8 cellular contexts compared by ENCODE assay signal in the genomic region with DNA sequence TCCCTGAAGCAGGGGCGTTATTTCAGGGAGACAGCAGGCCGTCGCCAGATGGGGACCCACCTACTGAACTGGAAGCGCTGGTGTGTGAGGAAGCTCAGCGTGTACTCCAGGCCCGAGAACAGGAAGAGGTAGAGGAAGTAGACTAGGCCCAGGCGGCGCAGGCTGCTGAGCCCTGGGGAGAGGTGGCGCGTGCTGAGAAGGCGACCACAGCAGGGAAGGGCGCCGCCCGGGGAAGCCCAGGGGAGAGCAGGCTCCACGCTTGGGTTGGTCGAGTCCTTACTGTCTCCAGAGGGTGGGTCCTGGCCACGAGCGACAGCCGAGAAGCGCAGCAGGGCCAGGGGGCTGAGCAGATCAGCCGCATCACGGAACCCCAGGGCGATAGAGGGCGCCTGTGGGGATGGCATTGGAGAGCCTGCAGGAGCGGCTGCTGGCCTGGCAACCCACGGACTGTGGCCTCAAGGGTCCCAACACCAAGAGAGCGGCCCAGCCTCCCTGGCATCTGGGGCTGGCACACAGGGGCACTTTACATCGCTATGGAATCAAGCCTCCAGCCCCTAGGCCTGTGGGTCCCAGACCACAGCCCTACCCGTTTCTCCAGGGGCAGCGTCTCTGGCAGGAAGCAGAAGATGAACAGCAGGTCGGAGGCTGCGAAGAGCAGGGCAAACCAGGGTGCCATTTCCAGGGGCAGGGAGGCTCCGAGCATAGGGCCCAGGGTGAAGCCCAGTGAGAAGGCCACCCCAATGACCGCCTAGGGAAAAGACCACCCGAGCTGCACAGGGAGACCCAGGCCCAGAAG. TPM values are rescaled to one million over a fixed set of nuclear protein-coding genes. Genes with fewer than 3 reads are reported as not detected.
DNase-seq lines count a peak whose midpoint lies in the region; ATAC-seq and TF ChIP-seq lines count a peak whose summit lies in the region.

No MANE protein-coding gene starts in this region.

- H3K4me1 ChIP-seq in foreskin keratinocyte = peaks cover 5% of the 10 kb centered on the region

- no peak overlapping the region for H3K27ac ChIP-seq in foreskin keratinocyte
- H3K27ac ChIP-seq in skin epidermis = peak overlapping the region in 19 of 21 experiments; percentile 14 to 98 (median 85)

- peak; percentile 44 for ATAC-seq in HG03354 (IDR thresholded peaks at IDR 0.05; ENCODE audit: poor library complexity, severe bottlenecking, unreplicated experiment)
- no peak for ATAC-seq in foreskin keratinocyte

- DNase-seq in GM19240 (ENCODE audit: insufficient read length, low spot score) = peak; percentile 60
- DNase-seq in activated CD4-positive, alpha-beta T cell treated with anti-CD3 and anti-CD28 coated beads, Interleukin-2, amount 50 U/mL, for 1 hour = peak; percentile 47
- no peak for DNase-seq in foreskin keratinocyte
- DNase-seq in cortex of kidney (lab: John Stamatoyannopoulos, UW) = no peak
- no peak for DNase-seq in NCI-H2196 treated with DMSO at 0.1 percent for 48 hours (lab: John Stamatoyannopoulos, UW; ENCODE audit: unreplicated experiment)
- DNase-seq in NCI-H2029 (lab: John Stamatoyannopoulos, UW) = no peak

- H3K27me3 ChIP-seq in foreskin keratinocyte = no peaks in the 10 kb centered on the region

- TF ChIP-seq CTCF in foreskin keratinocyte (conservative IDR thresholded peaks at IDR 0.05) = peak; percentile 2

- H3K4me3 ChIP-seq in skin epidermis = no peak overlapping the region

RNA-seq across cellular contexts. Expression of a gene that starts 31.2 kb away (rescaled TPM):
- 42.2 and 52.5 TPM in 2 replicates for total RNA-seq in foreskin keratinocyte
- 27.3 and 34.3 TPM in 2 replicates for polyA plus RNA-seq in foreskin keratinocyte

RNA-seq across cellular contexts. Expression of a gene that starts 31.4 kb away (rescaled TPM):
- 2.7 and 2.8 TPM in 2 replicates for total RNA-seq in foreskin keratinocyte
- polyA plus RNA-seq in foreskin keratinocyte = 1.8 and 2.0 TPM in 2 replicates

Comparison
In these comparisons a context has a peak if more than half of its experiments do, and no peak if none do; other contexts are left out.
1. DNase-seq: peak in GM19240 (single experiment) and activated CD4-positive, alpha-beta T cell treated with anti-CD3 and anti-CD28 coated beads, Interleukin-2, amount 50 U/mL, for 1 hour (single experiment); none in foreskin keratinocyte (0 of 2), cortex of kidney (single experiment), NCI-H2196 treated with DMSO at 0.1 percent for 48 hours (single experiment) and NCI-H2029 (single experiment).